ENCODE assay signal across 16 cellular contexts in genomic region chr17:31411707-31412285, GRCh38. TPM values are rescaled to one million over a fixed set of nuclear protein-coding genes. Genes with fewer than 3 reads are reported as not detected.
DNase-seq lines count a peak whose midpoint lies in the region; ATAC-seq, FAIRE-seq and TF ChIP-seq lines count a peak whose summit lies in the region.
"Had no signal": no experiment of that assay in that cellular context is flagged by ENCODE, and none has a peak within 500 bp of the region (broad histone marks: within the 10 kb centered on the region; RNA-seq: fewer than 3 reads in every experiment).

No MANE protein-coding gene starts in this region.

- peak; percentile 36 for DNase-seq in activated effector memory CD4-positive, alpha-beta T cell treated with anti-CD3 and anti-CD28 coated beads, Interleukin-2, amount 50 U/mL, for 16 hours
- DNase-seq in activated effector memory CD4-positive, alpha-beta T cell treated with Interleukin-2 at 50 U/mL for 16 hours = no peak
- DNase-seq in chondrocyte (ENCODE audit: low spot score) (peak; percentile 46), kidney (peak; percentile 26), spleen (peak; percentile 56)
- DNase-seq: Caco-2; CD8-positive, alpha-beta memory T cell; GM23248; H7 had no signal

- ATAC-seq in HG02870 (IDR thresholded peaks at IDR 0.05; ENCODE audit: unreplicated experiment) (no peak), HG02981 (IDR thresholded peaks at IDR 0.05; ENCODE audit: unreplicated experiment) (no peak), GM21576 (IDR thresholded peaks at IDR 0.05; ENCODE audit: unreplicated experiment) (no peak)
- ATAC-seq: HepG2 had no signal

- H3K9me3 Mint-ChIP-seq in chondrocyte (ENCODE audit: low read depth) = no peaks in the 10 kb centered on the region
- H3K9me3 Mint-ChIP-seq: CD8-positive, alpha-beta memory T cell had no signal

- H3K9me3 ChIP-seq in kidney (ENCODE audit: control insufficient read depth in 1 of 2, low read length in 2 of 2) (no peaks in the 10 kb centered on the region), spleen (no peaks in the 10 kb centered on the region)
- H3K9me3 ChIP-seq: BLaER1, Caco-2 had no signal

- no peak overlapping the region for H3K9ac ChIP-seq in kidney (ENCODE audit: low read length in 2 of 2)
- H3K9ac ChIP-seq: BLaER1, GM23248 had no signal

- H3K4me1 ChIP-seq in kidney (ENCODE audit: control insufficient read depth in 1 of 2, insufficient read depth in 1 of 2, low read depth in 1 of 2, low read length in 2 of 2) (no peaks in the 10 kb centered on the region), spleen (peaks cover 0 to 9% (median 2%) of the 10 kb centered on the region in 6 donors)
- H3K4me1 ChIP-seq: Caco-2 had no signal

- H3K27ac ChIP-seq in kidney (ENCODE audit: low read depth in 2 of 2, low read length in 2 of 2) (no peak overlapping the region), spleen (no peak overlapping the region)
- H3K27ac ChIP-seq: 22Rv1, GM23248 had no signal

- H3K27me3 ChIP-seq in spleen (replicated peaks in 1 of 7) = peaks cover 0 to 17% (median 0%) of the 10 kb centered on the region in 7 donors
- H3K27me3 ChIP-seq: BLaER1 had no signal

- H3K36me3 Mint-ChIP-seq in chondrocyte (ENCODE audit: low read depth) = no peaks in the 10 kb centered on the region
- H3K36me3 Mint-ChIP-seq: CD8-positive, alpha-beta memory T cell had no signal

- no peak for TF ChIP-seq POLR2A in spleen (IDR thresholded peaks at IDR 0.05)

- H3K4me1 Mint-ChIP-seq in chondrocyte (ENCODE audit: low read depth) = peaks cover 10% of the 10 kb centered on the region
- H3K4me1 Mint-ChIP-seq: CD8-positive, alpha-beta memory T cell had no signal

- H3K4me3 Mint-ChIP-seq in chondrocyte (ENCODE audit: unreplicated experiment) = no peak overlapping the region
- H3K4me3 Mint-ChIP-seq: CD8-positive, alpha-beta memory T cell had no signal

- intact Hi-C loops in kidney (cut with DNase I) (no loop called here), spleen (cut with DNase I; ENCODE audit: low total_unique reads) (no loop called here)

- WGBS in spleen, 5 donors = 76 to 88% (median 86%) methylated on average over 10 to 13 of the region's 13 CpGs

- H3K27me3 Mint-ChIP-seq in chondrocyte (ENCODE audit: low read depth) = peaks cover 22% of the 10 kb centered on the region

- TF ChIP-seq CTCF in chondrocyte (IDR thresholded peaks at IDR 0.05) (no peak), kidney (IDR thresholded peaks at IDR 0.05; ENCODE audit: borderline replicate concordance, extremely low read depth, insufficient read depth) (no peak), spleen (IDR thresholded peaks at IDR 0.05 in 8 of 11, conservative IDR thresholded peaks at IDR 0.05 in 3 of 11) (no peak)

- H3K27ac Mint-ChIP-seq in chondrocyte (ENCODE audit: unreplicated experiment) = no peak overlapping the region
- H3K27ac Mint-ChIP-seq: CD8-positive, alpha-beta memory T cell had no signal

- H3K4me3 ChIP-seq in kidney (ENCODE audit: low read length in 2 of 2) = no peak overlapping the region
- no peak overlapping the region for H3K4me3 ChIP-seq in spleen
- H3K4me3 ChIP-seq: BLaER1, GM23248 had no signal

- no peak for FAIRE-seq in kidney (lab: Jason Lieb, UNC)
- FAIRE-seq: HepG2, HTR-8/SVneo had no signal

- H3K36me3 ChIP-seq in kidney (ENCODE audit: control insufficient read depth in 1 of 2, insufficient read depth in 2 of 2, low read length in 2 of 2) = no peaks in the 10 kb centered on the region
- no peaks in the 10 kb centered on the region for H3K36me3 ChIP-seq in spleen
- H3K36me3 ChIP-seq: BLaER1 had no signal

RNA-seq across cellular contexts. Expression of gene RAB11FIP4, which starts 20.3 kb away (rescaled TPM):
- 0.30 to 0.94 TPM (median 0.59 TPM) in 3 replicates for total RNA-seq in chondrocyte
- total RNA-seq in kidney = 32.5 TPM
- polyA plus RNA-seq in kidney (ENCODE audit: insufficient read depth, low read depth, low replicate concordance) = 10.0 TPM
- total RNA-seq in spleen = 10 to 100 TPM; 17.8 to 25.2 (median 22.3) TPM
- polyA plus RNA-seq in spleen = 1 to 10 TPM; 5.5 to 8.9 (median 5.8) TPM
